In the genomic region with DNA sequence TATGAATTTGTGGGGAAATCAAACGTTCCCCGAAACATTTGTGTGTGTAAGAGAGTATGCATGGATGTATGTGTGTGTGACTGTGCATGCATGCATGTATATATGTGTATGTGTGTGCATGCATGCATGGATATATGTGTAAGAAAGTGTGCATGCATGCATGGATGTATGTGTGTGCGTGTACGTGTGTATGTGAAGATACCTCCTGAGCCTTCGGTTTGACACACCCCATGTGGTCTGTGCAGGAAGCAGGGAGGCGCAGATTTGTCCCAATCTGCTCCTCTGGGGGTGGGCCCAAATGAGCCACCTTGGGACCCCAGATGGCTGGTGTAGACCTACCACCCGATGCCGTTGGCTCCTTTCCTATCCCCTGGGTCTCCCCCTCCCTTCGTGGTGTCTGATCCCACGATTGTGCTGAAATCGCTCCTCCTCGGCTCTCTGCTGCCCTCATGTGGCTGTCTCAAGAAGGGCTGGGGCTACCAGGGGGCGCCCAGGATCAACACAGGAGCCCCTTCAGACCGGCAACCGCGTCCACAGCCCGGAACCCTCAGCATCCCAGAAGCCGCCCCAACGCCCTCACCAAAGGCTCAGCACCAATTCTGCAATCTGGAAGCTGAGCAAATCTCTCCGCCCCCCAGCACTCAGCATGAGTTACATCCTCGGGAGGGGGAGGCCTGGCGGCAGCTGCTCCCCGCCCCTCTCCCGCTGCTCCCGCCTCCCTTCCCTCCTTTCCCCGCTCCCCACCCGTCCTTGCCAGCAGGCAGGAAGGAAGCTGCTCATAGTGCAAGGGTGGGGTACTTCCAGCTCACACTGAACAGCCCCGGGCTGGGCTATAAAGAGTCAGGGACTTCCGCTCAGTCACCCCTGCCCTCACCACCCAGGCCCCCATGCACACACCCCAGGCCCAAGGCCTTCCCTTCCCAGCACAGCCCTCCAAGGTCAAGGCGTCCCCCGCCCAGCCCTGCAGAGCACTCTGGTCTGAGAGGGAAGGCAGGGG, we compare ENCODE assay signal across 1 cellular context.
TF ChIP-seq lines count a peak whose summit lies in the region.

No MANE protein-coding gene starts in this region.

TF ChIP-seq in Ishikawa, 13 proteins besides CTCF, POLR2A, EP300 and RAD21 (continued from another document):
- TF ChIP-seq, protein P1, sequence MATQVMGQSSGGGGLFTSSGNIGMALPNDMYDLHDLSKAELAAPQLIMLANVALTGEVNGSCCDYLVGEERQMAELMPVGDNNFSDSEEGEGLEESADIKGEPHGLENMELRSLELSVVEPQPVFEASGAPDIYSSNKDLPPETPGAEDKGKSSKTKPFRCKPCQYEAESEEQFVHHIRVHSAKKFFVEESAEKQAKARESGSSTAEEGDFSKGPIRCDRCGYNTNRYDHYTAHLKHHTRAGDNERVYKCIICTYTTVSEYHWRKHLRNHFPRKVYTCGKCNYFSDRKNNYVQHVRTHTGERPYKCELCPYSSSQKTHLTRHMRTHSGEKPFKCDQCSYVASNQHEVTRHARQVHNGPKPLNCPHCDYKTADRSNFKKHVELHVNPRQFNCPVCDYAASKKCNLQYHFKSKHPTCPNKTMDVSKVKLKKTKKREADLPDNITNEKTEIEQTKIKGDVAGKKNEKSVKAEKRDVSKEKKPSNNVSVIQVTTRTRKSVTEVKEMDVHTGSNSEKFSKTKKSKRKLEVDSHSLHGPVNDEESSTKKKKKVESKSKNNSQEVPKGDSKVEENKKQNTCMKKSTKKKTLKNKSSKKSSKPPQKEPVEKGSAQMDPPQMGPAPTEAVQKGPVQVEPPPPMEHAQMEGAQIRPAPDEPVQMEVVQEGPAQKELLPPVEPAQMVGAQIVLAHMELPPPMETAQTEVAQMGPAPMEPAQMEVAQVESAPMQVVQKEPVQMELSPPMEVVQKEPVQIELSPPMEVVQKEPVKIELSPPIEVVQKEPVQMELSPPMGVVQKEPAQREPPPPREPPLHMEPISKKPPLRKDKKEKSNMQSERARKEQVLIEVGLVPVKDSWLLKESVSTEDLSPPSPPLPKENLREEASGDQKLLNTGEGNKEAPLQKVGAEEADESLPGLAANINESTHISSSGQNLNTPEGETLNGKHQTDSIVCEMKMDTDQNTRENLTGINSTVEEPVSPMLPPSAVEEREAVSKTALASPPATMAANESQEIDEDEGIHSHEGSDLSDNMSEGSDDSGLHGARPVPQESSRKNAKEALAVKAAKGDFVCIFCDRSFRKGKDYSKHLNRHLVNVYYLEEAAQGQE (IDR thresholded peaks at IDR 0.05; ENCODE audit: low read depth) = no peak
TF ChIP-seq in Ishikawa: peak in this region for 1.
